8 cellular contexts compared by ENCODE assay signal in the genomic region with DNA sequence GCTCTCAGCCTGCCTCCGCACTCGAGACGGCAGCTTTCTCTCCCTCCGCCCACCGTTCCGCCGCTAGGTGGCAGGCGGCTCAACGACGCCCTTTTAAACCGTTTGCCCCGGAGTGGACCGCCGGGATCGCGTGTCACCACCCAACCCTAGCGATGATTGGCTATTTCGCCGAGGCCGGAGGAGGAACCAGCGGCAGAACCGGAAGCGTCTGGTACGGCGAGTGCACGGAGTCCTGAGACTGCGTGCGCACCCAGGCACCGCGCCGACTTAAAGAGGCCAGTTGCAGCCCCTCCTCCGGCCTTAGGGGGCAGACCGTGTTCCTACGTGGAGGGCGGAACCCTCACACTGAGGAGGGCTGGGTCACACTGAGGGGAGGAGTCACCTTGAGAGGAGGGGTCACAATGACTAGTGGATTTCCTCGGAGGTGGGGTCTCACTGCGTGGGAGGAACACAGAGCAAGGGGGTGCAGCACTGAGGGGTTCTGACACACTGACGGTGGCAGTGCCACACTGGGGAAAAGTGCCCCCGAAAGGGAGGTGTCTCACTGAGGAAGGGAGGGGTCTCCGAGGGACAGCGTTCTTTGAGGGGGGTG. TPM values are rescaled to one million over a fixed set of nuclear protein-coding genes. Genes with fewer than 3 reads are reported as not detected.
DNase-seq lines count a peak whose midpoint lies in the region; ATAC-seq and TF ChIP-seq lines count a peak whose summit lies in the region.

No MANE protein-coding gene starts in this region.

- H3K36me3 ChIP-seq in PC-9 (ENCODE audit: low read depth) (no peaks in the 10 kb centered on the region), muscle layer of colon (ENCODE audit: insufficient read depth, low read length) (peaks cover 25% of the 10 kb centered on the region)

- TF ChIP-seq CTCF in PC-9 (conservative IDR thresholded peaks at IDR 0.05) = peak; percentile 80

- in situ Hi-C loops in KBM-7 (cut with MboI; ENCODE audit: low pct_unique_long_range_greater_than_20kb, low sequenced_read_pairs) = no loop called here

- H4K20me1 ChIP-seq in PC-9 (ENCODE audit: insufficient read depth) = no peaks in the 10 kb centered on the region

- H3K27me3 ChIP-seq in PC-9 (ENCODE audit: insufficient read depth, low read depth) = no peaks in the 10 kb centered on the region
- no peaks in the 10 kb centered on the region for H3K27me3 ChIP-seq in muscle layer of colon (ENCODE audit: control insufficient read depth in 1 of 2, insufficient read depth in 2 of 2, low read length in 2 of 2)

- POLR2A ChIA-PET in PC-9 (lab: Charles Lee; ENCODE audit: unreplicated experiment) = interaction anchor here (0.6 to 0.9 kb wide), 4 partner anchors 48 to 405 kb away, joined by 3 to 6 read pairs (median 3); no protein-coding TSS in a partner anchor

- intact Hi-C loops in PC-9 (cut with micrococcal nuclease; ENCODE audit: unreplicated experiment) = loop anchor here (2.0 to 10.0 kb wide), 3 partner anchors 43 to 489 kb away; partner anchors contain the start of genes ATOSB, CREB3 and TLN1

- H3K79me2 ChIP-seq in PC-9 (ENCODE audit: low read depth) = peaks cover 7% of the 10 kb centered on the region; the same call in 1 of the 2 replicates

- H3K4me1 ChIP-seq in PC-9 (replicated peaks; ENCODE audit: insufficient read depth) = peaks cover 14% of the 10 kb centered on the region; the same call in 1 of the 2 replicates
- H3K4me1 ChIP-seq in muscle layer of colon (ENCODE audit: insufficient read depth, low read length) = peaks cover 29% of the 10 kb centered on the region

- peak overlapping the region; percentile 82 for H3K4me2 ChIP-seq in PC-9

- H3K4me3 ChIP-seq in PC-9 = peak overlapping the region; percentile 75
- H3K4me3 ChIP-seq in muscle layer of colon (ENCODE audit: low read depth in 1 of 2, low read length in 2 of 2) = peak overlapping the region; percentile 27 to 70

- DNase-seq in DMS79 (lab: John Stamatoyannopoulos, UW) (peak; percentile 99), KBM-7 (peak; percentile 100), PC-9 (peak; percentile 94 to 97)
- DNase-seq in activated T-cell treated with anti-CD3 and anti-CD28 coated beads, Interleukin-2, amount 50 U/mL, for 48 hours = peak; percentile 99
- peak; percentile 96 for DNase-seq in stimulated activated CD8-positive, alpha-beta memory T cell treated with anti-CD3 and anti-CD28 coated beads, Interleukin-7, amount 100 ng/mL, for 24 hours (ENCODE audit: low read depth)

- H2AFZ ChIP-seq in PC-9 = peak overlapping the region; percentile 87

- H3K9me3 ChIP-seq in PC-9 (ENCODE audit: insufficient read depth, low read depth) (no peaks in the 10 kb centered on the region), muscle layer of colon (ENCODE audit: low read length) (no peaks in the 10 kb centered on the region)

- BruUV-seq in PC-9 (replicated peaks; lab: Mats Ljungman, UMichigan) = no TSS peak

- H3F3A ChIP-seq in PC-9 (ENCODE audit: insufficient read depth, low read depth) = peaks cover 10% of the 10 kb centered on the region; the same call in 1 of the 2 replicates

- peak overlapping the region; percentile 74 for H3K9ac ChIP-seq in muscle layer of colon (ENCODE audit: low read length)

- CTCF ChIA-PET in PC-9 (lab: Charles Lee) = interaction anchor here (0.9 kb wide), 1 partner anchor 211 kb away, joined by 4 read pairs; the partner anchor contains the start of gene HINT2

- peak; percentile 82 for ATAC-seq in GM21717 (IDR thresholded peaks at IDR 0.05; ENCODE audit: unreplicated experiment)
- peak; percentile 97 for ATAC-seq in esophagus mucosa

- peak overlapping the region; percentile 71 for H3K27ac ChIP-seq in PC-9
- peak overlapping the region; percentile 93 for H3K27ac ChIP-seq in muscle layer of colon (ENCODE audit: low read depth, low read length)

- H3K9me2 ChIP-seq in PC-9 (ENCODE audit: insufficient read depth) = no peaks in the 10 kb centered on the region

RNA-seq across cellular contexts. Expression of gene TESK1, which starts 1.0 kb away (rescaled TPM):
- total RNA-seq in PC-9 (2021) (25.5 and 30.6 TPM in 2 replicates), esophagus mucosa (9.5 TPM)

RNA-seq across cellular contexts. Expression of gene CD72, which starts 14.1 kb away (rescaled TPM):
- total RNA-seq in PC-9 (2021) (3.2 and 4.1 TPM in 2 replicates), esophagus mucosa (0.52 TPM)

RNA-seq across cellular contexts. Expression of gene SIT1, which starts 46.6 kb away (rescaled TPM):
- total RNA-seq in PC-9 (2021) (not detected in 2 replicates), esophagus mucosa (0.44 TPM)

RNA-seq across cellular contexts. Expression of gene RMRP, which starts 53.7 kb away (rescaled TPM):
- 13,432 and 13,506 TPM in 2 replicates for total RNA-seq in PC-9 (2021)
- 5,550 TPM for total RNA-seq in esophagus mucosa

RNA-seq across cellular contexts. Expression of gene CCDC107, which starts 54.0 kb away (rescaled TPM):
- 6.9 and 10.5 TPM in 2 replicates for total RNA-seq in PC-9 (2021)
- 7.9 TPM for total RNA-seq in esophagus mucosa

Comparison
In these comparisons a context has a peak if more than half of its experiments do, and no peak if none do; other contexts are left out.
1. Peak in every context shown above with its lines: DNase-seq, ATAC-seq, H3K4me3 ChIP-seq and H3K27ac ChIP-seq.